Comparison of ENCODE assay signal across 10 cellular contexts in genomic region chr14:73788871-73789590, GRCh38.
DNase-seq lines count a peak whose midpoint lies in the region; ATAC-seq, FAIRE-seq and TF ChIP-seq lines count a peak whose summit lies in the region.
"Had no signal": no experiment of that assay in that cellular context is flagged by ENCODE, and none has a peak within 500 bp of the region (broad histone marks: within the 10 kb centered on the region; RNA-seq: fewer than 3 reads in every experiment).

No MANE protein-coding gene starts in this region.

- H3K27me3 ChIP-seq in Karpas-422 (ENCODE audit: low read length) (no peaks in the 10 kb centered on the region), left lung (no peaks in the 10 kb centered on the region)

- H3K79me2 ChIP-seq in Karpas-422 (ENCODE audit: low read length), result peaks cover 26% of the 10 kb centered on the region

- no peaks in the 10 kb centered on the region for H3K9me2 ChIP-seq in Karpas-422 (replicated peaks; ENCODE audit: insufficient read depth, low read length)

- H3K4me3 ChIP-seq in Karpas-422 (ENCODE audit: low read length) (no peak overlapping the region), left lung (no peak overlapping the region)

- H3K27ac ChIP-seq in Karpas-422 (ENCODE audit: low read length) (no peak overlapping the region), left lung (peak overlapping the region; percentile 96)

- TF ChIP-seq CTCF in left lung (IDR thresholded peaks at IDR 0.05), result no peak

- ATAC-seq in activated naive CD8-positive, alpha-beta T cell treated with anti-CD3 and anti-CD28 coated beads, Interleukin-2, amount 50 U/mL, for 24 hours, result no peak
- ATAC-seq in left lung, result no peak
- no peak for ATAC-seq in stimulated activated memory B cell treated with anti-CD40 and anti-IgM and Interleukin-4, amounts not matched to agents 10 μg/mL and 1 μg/mL and 100 μg/mL, for 72 hours
- no peak for ATAC-seq in HG03025 (IDR thresholded peaks at IDR 0.05; ENCODE audit: low FRiP score, unreplicated experiment)

- no peak overlapping the region for H3K9ac ChIP-seq in Karpas-422 (ENCODE audit: low read length)

- intact Hi-C loops in left lung (cut with DNase I), result no loop called here

- peak overlapping the region; percentile 100 for H3K27ac Mint-ChIP-seq in activated naive CD8-positive, alpha-beta T cell treated with anti-CD3 and anti-CD28 coated beads, Interleukin-2, amount 50 U/mL, for 24 hours
- H3K27ac Mint-ChIP-seq in stimulated activated memory B cell treated with anti-CD40 and anti-IgM and Interleukin-4, amounts not matched to agents 10 μg/mL and 1 μg/mL and 100 μg/mL, for 72 hours, result peak overlapping the region; percentile 89

- no peak overlapping the region for H3K4me3 Mint-ChIP-seq in activated naive CD8-positive, alpha-beta T cell treated with anti-CD3 and anti-CD28 coated beads, Interleukin-2, amount 50 U/mL, for 24 hours
- H3K4me3 Mint-ChIP-seq in stimulated activated memory B cell treated with anti-CD40 and anti-IgM and Interleukin-4, amounts not matched to agents 10 μg/mL and 1 μg/mL and 100 μg/mL, for 72 hours, result no peak overlapping the region

- H3K4me1 ChIP-seq in Karpas-422 (ENCODE audit: low read length) (peaks cover 42% of the 10 kb centered on the region), left lung (peaks cover 21 to 59% of the 10 kb centered on the region in 2 donors)

- FAIRE-seq in RCC 7860 (lab: Jason Lieb, UNC), result no peak
- FAIRE-seq: H1 had no signal

- no peak overlapping the region for H2AFZ ChIP-seq in Karpas-422 (ENCODE audit: low read length)

- H3K27me3 Mint-ChIP-seq in activated naive CD8-positive, alpha-beta T cell treated with anti-CD3 and anti-CD28 coated beads, Interleukin-2, amount 50 U/mL, for 24 hours, result no peaks in the 10 kb centered on the region
- H3K27me3 Mint-ChIP-seq in stimulated activated memory B cell treated with anti-CD40 and anti-IgM and Interleukin-4, amounts not matched to agents 10 μg/mL and 1 μg/mL and 100 μg/mL, for 72 hours, result no peaks in the 10 kb centered on the region

- H3K9me3 Mint-ChIP-seq in activated naive CD8-positive, alpha-beta T cell treated with anti-CD3 and anti-CD28 coated beads, Interleukin-2, amount 50 U/mL, for 24 hours, result no peaks in the 10 kb centered on the region
- H3K9me3 Mint-ChIP-seq in stimulated activated memory B cell treated with anti-CD40 and anti-IgM and Interleukin-4, amounts not matched to agents 10 μg/mL and 1 μg/mL and 100 μg/mL, for 72 hours, result no peaks in the 10 kb centered on the region

- no peaks in the 10 kb centered on the region for H3K36me3 ChIP-seq in Karpas-422 (ENCODE audit: insufficient read depth, low read length)
- H3K36me3 ChIP-seq in left lung, result no peaks in the 10 kb centered on the region

- H3K4me2 ChIP-seq in Karpas-422 (ENCODE audit: low read depth, low read length, poor library complexity, severe bottlenecking), result peak overlapping the region; percentile 100

- DNase-seq in Karpas-422 (peak; percentile 40), left lung (no peak), NCI-H1417 (lab: John Stamatoyannopoulos, UW) (no peak), RCC 7860 (ENCODE audit: low spot score) (no peak)
- no peak for DNase-seq in activated naive CD8-positive, alpha-beta T cell treated with anti-CD3 and anti-CD28 coated beads, Interleukin-2, amount 50 U/mL, for 24 hours
- no peak for DNase-seq in NK-92 treated with Interleukin-12 subunit alpha and Interleukin-12 subunit beta, amount 100 ng/mL, for 24 hours (lab: John Stamatoyannopoulos, UW)
- DNase-seq: amniotic stem cell had no signal

- H3K9me3 ChIP-seq in Karpas-422 (ENCODE audit: low read length), result no peaks in the 10 kb centered on the region
- H3K9me3 ChIP-seq in left lung, result no peaks in the 10 kb centered on the region

- peaks cover 46% of the 10 kb centered on the region for H3K4me1 Mint-ChIP-seq in activated naive CD8-positive, alpha-beta T cell treated with anti-CD3 and anti-CD28 coated beads, Interleukin-2, amount 50 U/mL, for 24 hours
- H3K4me1 Mint-ChIP-seq in stimulated activated memory B cell treated with anti-CD40 and anti-IgM and Interleukin-4, amounts not matched to agents 10 μg/mL and 1 μg/mL and 100 μg/mL, for 72 hours, result peaks cover 47% of the 10 kb centered on the region

- peaks cover 3% of the 10 kb centered on the region for H3K36me3 Mint-ChIP-seq in activated naive CD8-positive, alpha-beta T cell treated with anti-CD3 and anti-CD28 coated beads, Interleukin-2, amount 50 U/mL, for 24 hours (ENCODE audit: low read depth)
- no peaks in the 10 kb centered on the region for H3K36me3 Mint-ChIP-seq in stimulated activated memory B cell treated with anti-CD40 and anti-IgM and Interleukin-4, amounts not matched to agents 10 μg/mL and 1 μg/mL and 100 μg/mL, for 72 hours

- no peaks in the 10 kb centered on the region for H4K20me1 ChIP-seq in Karpas-422 (ENCODE audit: insufficient read depth, low read depth, low read length)
